8 cellular contexts compared by ENCODE assay signal in the genomic region with DNA sequence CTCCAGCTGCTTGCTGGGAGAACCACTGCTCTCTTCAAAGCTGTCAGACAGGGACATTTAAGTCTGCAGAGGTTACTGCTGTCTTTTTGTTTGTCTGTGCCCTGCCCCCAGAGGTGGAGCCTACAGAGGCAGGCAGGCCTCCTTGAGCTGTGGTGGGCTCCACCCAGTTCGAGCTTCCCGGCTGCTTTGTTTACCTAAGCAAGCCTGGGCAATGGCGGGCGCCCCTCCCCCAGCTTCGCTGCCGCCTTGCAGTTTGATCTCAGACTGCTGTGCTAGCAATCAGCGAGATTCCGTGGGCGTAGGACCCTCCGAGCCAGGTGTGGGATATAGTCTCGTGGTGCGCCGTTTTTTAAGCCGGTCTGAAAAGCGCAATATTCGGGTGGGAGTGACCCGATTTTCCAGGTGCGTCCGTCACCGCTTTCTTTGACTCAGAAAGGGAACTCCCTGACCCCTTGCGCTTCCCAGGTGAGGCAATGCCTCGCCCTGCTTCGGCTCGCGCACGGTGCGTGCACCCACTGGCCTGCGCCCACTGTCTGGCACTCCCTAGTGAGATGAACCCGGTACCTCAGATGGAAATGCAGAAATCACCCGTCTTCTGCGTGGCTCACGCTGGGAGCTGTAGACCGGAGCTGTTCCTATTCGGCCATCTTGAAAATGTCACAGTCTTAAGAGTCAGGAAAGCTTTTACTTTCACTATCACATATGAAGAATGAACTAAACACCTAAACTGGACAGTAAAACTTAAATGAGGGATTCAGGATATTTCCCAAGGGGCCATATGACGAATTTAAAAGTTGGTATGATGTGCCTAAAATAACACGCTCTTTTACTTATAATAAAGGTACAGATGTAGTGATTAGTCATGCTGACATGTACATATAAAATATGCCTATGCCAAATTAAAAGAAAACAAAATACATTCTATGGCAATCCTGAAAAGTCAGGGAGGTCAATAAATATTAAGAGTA.
DNase-seq lines count a peak whose midpoint lies in the region; ATAC-seq, FAIRE-seq and TF ChIP-seq lines count a peak whose summit lies in the region.
"Not testable (repeated sequence)": the region's sequence is repeated elsewhere in the genome, so short reads cannot be mapped to it uniquely, and the experiment has no call there.

No MANE protein-coding gene starts in this region.

- TSS peak; percentile 68 for BruUV-seq in HepG2 (replicated peaks; lab: Mats Ljungman, UMichigan)

- not testable (repeated sequence) for H3K27ac Mint-ChIP-seq in HFFc6
- H3K27ac Mint-ChIP-seq in WTC11 = peak overlapping the region; percentile 77

- not testable (repeated sequence) for TF ChIP-seq EP300 in HepG2 (IDR thresholded peaks at IDR 0.05; ENCODE audit: low read depth in 2 of 2, low read length in 2 of 2); HepG2 (CRISPR knock-in tag; IDR thresholded peaks at IDR 0.05; ENCODE audit: borderline replicate concordance)

- not testable (repeated sequence) for H3K9me3 Mint-ChIP-seq in HFFc6, WTC11

- H3K27me3 Mint-ChIP-seq in HFFc6 (ENCODE audit: insufficient read depth); WTC11 (ENCODE audit: low read depth): not testable (repeated sequence)

- H3K9ac ChIP-seq in HepG2 (ENCODE audit: insufficient read depth, low read depth, low read length) = not testable (repeated sequence)

- WGBS in HepG2 (ENCODE audit: low lambda C conversion rate) = 78% methylated on average over 13 of the region's 36 CpGs

- ATAC-seq in WTC11, HepG2: not testable (repeated sequence)
- ATAC-seq in esophagus mucosa = peak; percentile 45

- not testable (repeated sequence) for H3K79me2 ChIP-seq in HepG2 (ENCODE audit: insufficient read depth, low read length)

- H3K36me3 Mint-ChIP-seq in HFFc6 (ENCODE audit: low read depth) = not testable (repeated sequence)
- peaks cover 15% of the 10 kb centered on the region for H3K36me3 Mint-ChIP-seq in WTC11

- peak overlapping the region; percentile 36; the same call in 1 of the 2 replicates for H3K4me2 ChIP-seq in HepG2 (ENCODE audit: low read depth, low read length)

- CTCF ChIA-PET in WTC11 (lab: Charles Lee); HepG2 (lab: Yijun Ruan, JAX; ENCODE audit: low intra/inter-chr PET ratio, low total read pairs): not testable (repeated sequence)

- FAIRE-seq in HepG2 (lab: Jason Lieb, UNC) = not testable (repeated sequence)

- peak overlapping the region; percentile 32; the same call in 1 of the 2 replicates for H3K4me3 Mint-ChIP-seq in HFFc6
- H3K4me3 Mint-ChIP-seq in WTC11 = peak overlapping the region; percentile 63

- H4K20me1 ChIP-seq in HepG2 (ENCODE audit: insufficient read depth, low read length) = not testable (repeated sequence)

- TF ChIP-seq RAD21 in HepG2 (CRISPR knock-in tag; IDR thresholded peaks at IDR 0.05) = not testable (repeated sequence)

- DNase-seq in ACHN (peak; percentile 62), NCI-H146 treated with DMSO at 0.1 percent for 48 hours (lab: John Stamatoyannopoulos, UW; ENCODE audit: unreplicated experiment) (peak; percentile 13), NCI-H510A treated with DMSO at 0.1 percent for 48 hours (lab: John Stamatoyannopoulos, UW) (peak; percentile 53)
- DNase-seq in HFFc6; WTC11 (ENCODE audit: low spot score); HepG2 (ENCODE audit: low spot score): not testable (repeated sequence)

- not testable (repeated sequence) for H3K36me3 ChIP-seq in HepG2 (replicated peaks in 1 of 2; ENCODE audit: control insufficient read depth in 1 of 2, insufficient read depth in 2 of 2, low read length in 2 of 2)

- not testable (repeated sequence) for H3K4me1 Mint-ChIP-seq in HFFc6 (ENCODE audit: low read depth)
- peaks cover 22% of the 10 kb centered on the region for H3K4me1 Mint-ChIP-seq in WTC11

- not testable (repeated sequence) for TF ChIP-seq POLR2A in HepG2 (IDR thresholded peaks at IDR 0.05; ENCODE audit: insufficient read depth in 1 of 2, low read depth in 2 of 2, low read length in 2 of 2)

- not testable (repeated sequence) for H2AFZ ChIP-seq in HepG2 (ENCODE audit: low read length)

- POLR2A ChIA-PET in WTC11 (lab: Charles Lee); HepG2 (lab: Yijun Ruan, JAX): not testable (repeated sequence)

- H3K4me1 ChIP-seq in HepG2 (ENCODE audit: insufficient read depth, low read length) = not testable (repeated sequence)

- not testable (repeated sequence) for TF ChIP-seq CTCF in HFFc6 (IDR thresholded peaks at IDR 0.05); WTC11 (IDR thresholded peaks at IDR 0.05); HepG2 (CRISPR knock-in tag; IDR thresholded peaks at IDR 0.05)

- in situ Hi-C loops in ACHN (cut with HindIII; ENCODE audit: low pct_ligation_motif_present, low pct_unique_long_range_greater_than_20kb, low sequenced_read_pairs); HepG2 (cut with HindIII; ENCODE audit: extremely low pct_ligation_motif_present, low pct_unique_long_range_greater_than_20kb): not testable (repeated sequence)

- intact Hi-C loops in HepG2 (cut with micrococcal nuclease; ENCODE audit: unreplicated experiment) = not testable (repeated sequence)

- not testable (repeated sequence) for H3K27me3 ChIP-seq in HepG2 (ENCODE audit: control insufficient read depth in 1 of 2, insufficient read depth in 2 of 2, low read length in 2 of 2)

- H3K27ac ChIP-seq in HepG2 (ENCODE audit: extremely low read length, insufficient read depth, low read length) = not testable (repeated sequence)
- peak overlapping the region in 13 of 21 experiments; percentile 30 to 82 (median 51) for H3K27ac ChIP-seq in skin epidermis

- not testable (repeated sequence) for H3K9me3 ChIP-seq in HepG2 (ENCODE audit: low read length)

- H3K4me3 ChIP-seq in HepG2 (replicated peaks in 1 of 3; ENCODE audit: insufficient read depth in 1 of 3, low read depth in 2 of 3, low read length in 3 of 3) (peak overlapping the region in 1 of 3 experiments; percentile 7; a peak in 1 of 6 replicates), skin epidermis (peak overlapping the region in 3 of 7 experiments; percentile 13 to 28 (median 20))

TF ChIP-seq in HepG2, 621 proteins besides CTCF, POLR2A, EP300 and RAD21:
- TF ChIP-seq FOXA3 (CRISPR knock-in tag; IDR thresholded peaks at IDR 0.05) = 0 out of 2 replicates have a peak, but pooled peaks have one; percentile 17
- 0 out of 2 replicates have a peak, but pooled peaks have one; percentile 27 for TF ChIP-seq HOXA3 (CRISPR knock-in tag; IDR thresholded peaks at IDR 0.05)
- TF ChIP-seq ZNF281 (CRISPR knock-in tag; IDR thresholded peaks at IDR 0.05; ENCODE audit: borderline replicate concordance) = peak; percentile 74
- TF ChIP-seq FOXA1 (IDR thresholded peaks at IDR 0.05) = not testable (repeated sequence)
- peak; percentile 33; the same call in 1 of the 2 replicates for TF ChIP-seq FOXA1 (CRISPR knock-in tag; IDR thresholded peaks at IDR 0.05)
TF ChIP-seq in HepG2: peak in this region for 4; not testable (repeated sequence) for 617.
